In genomic region chr13:98207411-98207810, GRCh38 we compare ENCODE assay signal across 1 cellular context.
TF ChIP-seq lines count a peak whose summit lies in the region.

No MANE protein-coding gene starts in this region.

TF ChIP-seq in A549, 52 proteins besides CTCF, POLR2A, EP300 and RAD21 (continued from another document):
- TF ChIP-seq ELK1 (IDR thresholded peaks at IDR 0.05; ENCODE audit: low read depth, low read length): no peak
